ENCODE assay signal across 8 cellular contexts in genomic region chr9:100426532-100427365, GRCh38. TPM values are rescaled to one million over a fixed set of nuclear protein-coding genes. Genes with fewer than 3 reads are reported as not detected.
DNase-seq lines count a peak whose midpoint lies in the region; ATAC-seq and TF ChIP-seq lines count a peak whose summit lies in the region.

Gene MSANTD3 (plus strand): TSS chr9:100427143. CDS start chr9:100441939, 14,796 bp downstream.

- POLR2A ChIA-PET in CD8-positive, alpha-beta T cell (lab: Charles Lee) = interaction anchor here (0.8 kb wide), 1 partner anchor 15 kb away, joined by 12 read pairs; no protein-coding TSS in a partner anchor
- POLR2A ChIA-PET in OCI-LY7 (lab: Charles Lee) = interaction anchor here (0.5 to 3.7 kb wide), 11 partner anchors 9 to 129 kb away, joined by 3 to 21 read pairs (median 3); partner anchors contain the start of genes TEX10 and TMEFF1
- POLR2A ChIA-PET in naive thymus-derived CD8-positive, alpha-beta T cell (lab: Charles Lee) = interaction anchor here (0.7 to 1.8 kb wide), 6 partner anchors 13 to 102 kb away, joined by 3 to 8 read pairs (median 4); partner anchors contain the start of gene TEX10

- H3K9me3 Mint-ChIP-seq in CD8-positive, alpha-beta T cell = no peaks in the 10 kb centered on the region
- no peaks in the 10 kb centered on the region for H3K9me3 Mint-ChIP-seq in activated T-helper 2 cell treated with anti-CD3 and anti-CD28 coated beads, Interferon-gamma antibody, Interleukin-2, Interleukin-4, amounts not matched to agents 10 μg/mL and 5 μg/mL and 100 μg/mL, durations not matched to agents 14 hours and 24 hours and 36 hours
- no peaks in the 10 kb centered on the region for H3K9me3 Mint-ChIP-seq in naive thymus-derived CD8-positive, alpha-beta T cell
- H3K9me3 Mint-ChIP-seq in stimulated activated naive CD8-positive, alpha-beta T cell treated with anti-CD3 and anti-CD28 coated beads, Interleukin-15, amount 100 ng/mL, for 72 hours = no peaks in the 10 kb centered on the region

- H3K27me3 ChIP-seq in CD8-positive, alpha-beta T cell (ENCODE audit: insufficient read depth, low read length) = no peaks in the 10 kb centered on the region

- peak within 1 kb of the TSS; percentile 97 for H3K4me3 Mint-ChIP-seq in CD8-positive, alpha-beta T cell
- H3K4me3 Mint-ChIP-seq in activated T-helper 2 cell treated with anti-CD3 and anti-CD28 coated beads, Interferon-gamma antibody, Interleukin-2, Interleukin-4, amounts not matched to agents 10 μg/mL and 5 μg/mL and 100 μg/mL, durations not matched to agents 14 hours and 24 hours and 36 hours (ENCODE audit: low read depth) = peak within 1 kb of the TSS; percentile 85
- H3K4me3 Mint-ChIP-seq in naive thymus-derived CD8-positive, alpha-beta T cell = peak within 1 kb of the TSS; percentile 89 to 99 (median 96)
- peak within 1 kb of the TSS; percentile 89 to 98 for H3K4me3 Mint-ChIP-seq in stimulated activated naive CD8-positive, alpha-beta T cell treated with anti-CD3 and anti-CD28 coated beads, Interleukin-15, amount 100 ng/mL, for 72 hours

- peaks cover 4% of the 10 kb centered on the region for H3K36me3 Mint-ChIP-seq in CD8-positive, alpha-beta T cell
- peaks cover 8% of the 10 kb centered on the region for H3K36me3 Mint-ChIP-seq in activated T-helper 2 cell treated with anti-CD3 and anti-CD28 coated beads, Interferon-gamma antibody, Interleukin-2, Interleukin-4, amounts not matched to agents 10 μg/mL and 5 μg/mL and 100 μg/mL, durations not matched to agents 14 hours and 24 hours and 36 hours (ENCODE audit: low read depth)
- H3K36me3 Mint-ChIP-seq in naive thymus-derived CD8-positive, alpha-beta T cell = peaks cover 0 to 1% (median 0%) of the 10 kb centered on the region in 3 donors

- peak within 1 kb of the TSS; percentile 95 for H3K27ac Mint-ChIP-seq in CD8-positive, alpha-beta T cell
- peak within 1 kb of the TSS; percentile 89 for H3K27ac Mint-ChIP-seq in activated T-helper 2 cell treated with anti-CD3 and anti-CD28 coated beads, Interferon-gamma antibody, Interleukin-2, Interleukin-4, amounts not matched to agents 10 μg/mL and 5 μg/mL and 100 μg/mL, durations not matched to agents 14 hours and 24 hours and 36 hours
- H3K27ac Mint-ChIP-seq in naive thymus-derived CD8-positive, alpha-beta T cell = peak within 1 kb of the TSS; percentile 91 to 97 (median 94)
- H3K27ac Mint-ChIP-seq in stimulated activated naive CD8-positive, alpha-beta T cell treated with anti-CD3 and anti-CD28 coated beads, Interleukin-15, amount 100 ng/mL, for 72 hours = peak within 1 kb of the TSS; percentile 96 to 99

- H3K4me3 ChIP-seq in CD8-positive, alpha-beta T cell (ENCODE audit: low read depth, low read length) = peak within 1 kb of the TSS; percentile 69
- H3K4me3 ChIP-seq in OCI-LY7 (ENCODE audit: low read depth, low read length, poor library complexity, severe bottlenecking) (peak within 1 kb of the TSS; percentile 91), fibroblast of mammary gland (ENCODE audit: control insufficient read depth, low read depth, low read length) (peak within 1 kb of the TSS; percentile 83)

- H3K79me2 ChIP-seq in OCI-LY7 (ENCODE audit: insufficient read depth, low read depth, low read length) = peaks cover 7% of the 10 kb centered on the region; the same call in 1 of the 2 replicates

- H3K4me2 ChIP-seq in OCI-LY7 (ENCODE audit: low read length) = peak within 1 kb of the TSS; percentile 89

- H3K27me3 Mint-ChIP-seq in CD8-positive, alpha-beta T cell (ENCODE audit: low read depth) = peaks cover 4% of the 10 kb centered on the region
- peaks cover 11% of the 10 kb centered on the region for H3K27me3 Mint-ChIP-seq in activated T-helper 2 cell treated with anti-CD3 and anti-CD28 coated beads, Interferon-gamma antibody, Interleukin-2, Interleukin-4, amounts not matched to agents 10 μg/mL and 5 μg/mL and 100 μg/mL, durations not matched to agents 14 hours and 24 hours and 36 hours (ENCODE audit: low read depth)
- peaks cover 2 to 5% (median 4%) of the 10 kb centered on the region in 5 donors for H3K27me3 Mint-ChIP-seq in naive thymus-derived CD8-positive, alpha-beta T cell
- H3K27me3 Mint-ChIP-seq in stimulated activated naive CD8-positive, alpha-beta T cell treated with anti-CD3 and anti-CD28 coated beads, Interleukin-15, amount 100 ng/mL, for 72 hours = peaks cover 15% of the 10 kb centered on the region

- peak; percentile 20 to 78 (median 52) for DNase-seq in CD8-positive, alpha-beta T cell
- DNase-seq in OCI-LY7 (ENCODE audit: low spot score) = peak; percentile 81
- peak; percentile 50 for DNase-seq in activated T-helper 2 cell treated with anti-CD3 and anti-CD28 coated beads, Interferon-gamma antibody, Interleukin-2, Interleukin-4, amounts not matched to agents 10 μg/mL and 5 μg/mL and 100 μg/mL, durations not matched to agents 14 hours and 24 hours and 36 hours (ENCODE audit: low spot score)
- DNase-seq in fibroblast of mammary gland (ENCODE audit: low read depth) = peak; percentile 70
- DNase-seq in naive thymus-derived CD8-positive, alpha-beta T cell = peak; percentile 25 to 67 (median 47)
- DNase-seq in stimulated activated naive CD8-positive, alpha-beta T cell treated with anti-CD3 and anti-CD28 coated beads, Interleukin-15, amount 100 ng/mL, for 72 hours = peak; percentile 51 to 57

- peak within 1 kb of the TSS; percentile 35 for H3K27ac ChIP-seq in CD8-positive, alpha-beta T cell (ENCODE audit: low read depth, low read length)
- peak within 1 kb of the TSS; percentile 59 for H3K27ac ChIP-seq in OCI-LY7 (ENCODE audit: low read depth, low read length, poor library complexity, severe bottlenecking)

- peak within 1 kb of the TSS; percentile 98 for H2AFZ ChIP-seq in OCI-LY7 (ENCODE audit: low read length)

- no peak for TF ChIP-seq CTCF in CD8-positive, alpha-beta T cell (IDR thresholded peaks at IDR 0.05)
- no peak for TF ChIP-seq CTCF in OCI-LY7 (conservative IDR thresholded peaks at IDR 0.05; ENCODE audit: low read length)
- no peak for TF ChIP-seq CTCF in fibroblast of mammary gland (conservative IDR thresholded peaks at IDR 0.05; ENCODE audit: control insufficient read depth, insufficient read depth, low read depth, low read length)

- ATAC-seq in CD8-positive, alpha-beta T cell = peak; percentile 84
- ATAC-seq in GM19397 (IDR thresholded peaks at IDR 0.05; ENCODE audit: unreplicated experiment) (peak; percentile 83), HG03521 (IDR thresholded peaks at IDR 0.05; ENCODE audit: unreplicated experiment) (peak; percentile 73)
- ATAC-seq in naive thymus-derived CD8-positive, alpha-beta T cell = peak; percentile 84 to 85
- peak; percentile 87 for ATAC-seq in stimulated activated naive CD8-positive, alpha-beta T cell treated with anti-CD3 and anti-CD28 coated beads, Interleukin-15, amount 100 ng/mL, for 72 hours

- H3K9me3 ChIP-seq in CD8-positive, alpha-beta T cell (ENCODE audit: low read length) = no peaks in the 10 kb centered on the region
- no peaks in the 10 kb centered on the region for H3K9me3 ChIP-seq in OCI-LY7 (ENCODE audit: low read length)

- H3K4me1 ChIP-seq in CD8-positive, alpha-beta T cell (ENCODE audit: insufficient read depth, low read length) = peaks cover 18% of the 10 kb centered on the region
- peaks cover 20% of the 10 kb centered on the region for H3K4me1 ChIP-seq in OCI-LY7 (ENCODE audit: insufficient read depth, low read length, poor library complexity, severe bottlenecking)

- intact Hi-C loops in CD8-positive, alpha-beta T cell (cut with DNase I, micrococcal nuclease) = loop anchor here (1.0 to 5.0 kb wide), 7 partner anchors 12 to 519 kb away; partner anchors contain the start of genes TEX10 (in 2 of the 2), ERP44 (in 1 of the 2), INVS (in 1 of the 2) and STX17 (in 1 of the 2)
- intact Hi-C loops in OCI-LY7 (cut with micrococcal nuclease; ENCODE audit: unreplicated experiment) = loop anchor here (5.0 kb wide), 2 partner anchors 74 to 609 kb away; partner anchors contain the start of gene TEX10
- intact Hi-C loops in activated T-helper 2 cell treated with anti-CD3 and anti-CD28 coated beads, Interferon-gamma antibody, Interleukin-2, Interleukin-4, amounts not matched to agents 10 μg/mL and 5 μg/mL and 100 μg/mL, durations not matched to agents 14 hours and 24 hours and 36 hours (cut with micrococcal nuclease) = loop anchor here (1.0 to 5.0 kb wide), 3 partner anchors 15 to 171 kb away; partner anchors contain the start of gene TEX10

- BruUV-seq in OCI-LY7 (replicated peaks; lab: Mats Ljungman, UMichigan) = TSS peak; percentile 86

- peaks cover 34% of the 10 kb centered on the region for H3K4me1 Mint-ChIP-seq in CD8-positive, alpha-beta T cell (ENCODE audit: low read depth)
- peaks cover 26% of the 10 kb centered on the region for H3K4me1 Mint-ChIP-seq in activated T-helper 2 cell treated with anti-CD3 and anti-CD28 coated beads, Interferon-gamma antibody, Interleukin-2, Interleukin-4, amounts not matched to agents 10 μg/mL and 5 μg/mL and 100 μg/mL, durations not matched to agents 14 hours and 24 hours and 36 hours (ENCODE audit: low read depth)
- H3K4me1 Mint-ChIP-seq in naive thymus-derived CD8-positive, alpha-beta T cell = peaks cover 25 to 43% (median 36%) of the 10 kb centered on the region in 4 donors
- H3K4me1 Mint-ChIP-seq in stimulated activated naive CD8-positive, alpha-beta T cell treated with anti-CD3 and anti-CD28 coated beads, Interleukin-15, amount 100 ng/mL, for 72 hours = peaks cover 31% of the 10 kb centered on the region

- CTCF ChIA-PET in CD8-positive, alpha-beta T cell (lab: Charles Lee) = interaction anchor here (1.0 to 2.3 kb wide), 3 partner anchors 9 to 13 kb away, joined by 3 to 7 read pairs (median 3); no protein-coding TSS in a partner anchor
- CTCF ChIA-PET in OCI-LY7 (lab: Charles Lee; ENCODE audit: unreplicated experiment) = interaction anchor here (0.6 kb wide), 1 partner anchor 13 kb away, joined by 10 read pairs; no protein-coding TSS in a partner anchor

- H4K20me1 ChIP-seq in OCI-LY7 (ENCODE audit: insufficient read depth, low read length) = no peaks in the 10 kb centered on the region

- no peaks in the 10 kb centered on the region for H3K36me3 ChIP-seq in CD8-positive, alpha-beta T cell (ENCODE audit: insufficient read depth, low read length)
- no peaks in the 10 kb centered on the region for H3K36me3 ChIP-seq in OCI-LY7 (ENCODE audit: insufficient read depth, low read length)

- no peaks in the 10 kb centered on the region for H3K9me2 ChIP-seq in OCI-LY7 (ENCODE audit: insufficient read depth, low read length)

RNA-seq across cellular contexts. Expression of gene MSANTD3, which starts in this region (rescaled TPM):
- 10 to 100 TPM; 10.2 to 10.8 TPM for total RNA-seq in CD8-positive, alpha-beta T cell
- total RNA-seq in OCI-LY7 (2014; rRNA removed; shearing (Covaris generic)) = 38.0 and 51.7 TPM in 2 replicates
- 30.5 and 33.1 TPM in 2 replicates for total RNA-seq in OCI-LY7 (2022)
- total RNA-seq in activated T-helper 2 cell treated with anti-CD3 and anti-CD28 coated beads, Interferon-gamma antibody, Interleukin-2, Interleukin-4, amounts not matched to agents 10 μg/mL and 5 μg/mL and 100 μg/mL, durations not matched to agents 14 hours and 24 hours and 36 hours = 16.2 and 17.6 TPM in 2 replicates
- 10 to 100 TPM; 11.8 to 12.9 TPM for total RNA-seq in naive thymus-derived CD8-positive, alpha-beta T cell
- polyA plus RNA-seq in naive thymus-derived CD8-positive, alpha-beta T cell = 1 to 10 TPM; 3.5 to 5.9 (median 4.7) TPM

Comparison
In these comparisons a context has a peak if more than half of its experiments do, and no peak if none do; other contexts are left out.
1. Peak in every context shown above with its lines: DNase-seq, ATAC-seq, H3K4me3 ChIP-seq and H3K27ac ChIP-seq.